8 cellular contexts compared by ENCODE assay signal in genomic region chr5:179762079-179762780, GRCh38. TPM values are rescaled to one million over a fixed set of nuclear protein-coding genes. Genes with fewer than 3 reads are reported as not detected.
DNase-seq lines count a peak whose midpoint lies in the region; ATAC-seq, FAIRE-seq and TF ChIP-seq lines count a peak whose summit lies in the region.

No MANE protein-coding gene starts in this region.

- no peak for FAIRE-seq in A549 (lab: Jason Lieb, UNC)

- POLR2A ChIA-PET in A549 (lab: Yijun Ruan, JAX), result interaction anchor here (0.6 to 1.0 kb wide), 2 partner anchors 30 to 34 kb away, joined by 3 to 6 read pairs; partner anchors contain the start of gene MAML1

- no peak overlapping the region for H3K14ac ChIP-seq in mesenchymal stem cell (ENCODE audit: low read length in 2 of 2)

- H2BK15ac ChIP-seq in mesenchymal stem cell (ENCODE audit: low read depth, poor library complexity, severe bottlenecking), result no peak overlapping the region

- H3K4me3 ChIP-seq in A549, result no peak overlapping the region
- peak overlapping the region in 1 of 2 experiments; percentile 3 for H3K4me3 ChIP-seq in mesenchymal stem cell (ENCODE audit: insufficient read depth in 1 of 2, low read depth in 1 of 2, low read length in 2 of 2)

- H3K36me3 ChIP-seq in mesenchymal stem cell (ENCODE audit: control insufficient read depth in 1 of 2, insufficient read depth in 2 of 2, low read depth in 1 of 2, low read length in 2 of 2), result peaks cover 7 to 20% of the 10 kb centered on the region in 2 experiments

- peak overlapping the region; percentile 53 for H4K8ac ChIP-seq in mesenchymal stem cell (ENCODE audit: low read length)

- H2BK12ac ChIP-seq in mesenchymal stem cell (ENCODE audit: low read length in 2 of 2), result no peak overlapping the region

- H3K18ac ChIP-seq in mesenchymal stem cell (ENCODE audit: low read depth in 1 of 2, low read length in 2 of 2), result peak overlapping the region; percentile 23 to 28

- H2AK5ac ChIP-seq in mesenchymal stem cell (ENCODE audit: low read length, severe bottlenecking), result peak overlapping the region; percentile 53

- H3K9ac ChIP-seq in mesenchymal stem cell (ENCODE audit: low read length), result peak overlapping the region; percentile 41

- TF ChIP-seq EP300 in A549 (IDR thresholded peaks at IDR 0.05), result no peak

- H2BK5ac ChIP-seq in mesenchymal stem cell (ENCODE audit: low read depth, low read length, poor library complexity, severe bottlenecking), result no peak overlapping the region

- H3K4me2 ChIP-seq in A549 (peak overlapping the region; percentile 24), mesenchymal stem cell (ENCODE audit: low read length, poor library complexity, severe bottlenecking) (no peak overlapping the region)

- TF ChIP-seq CTCF in A549 (IDR thresholded peaks at IDR 0.05) (no peak), omental fat pad (IDR thresholded peaks at IDR 0.05) (no peak)

- H4K91ac ChIP-seq in mesenchymal stem cell (ENCODE audit: low read length), result peak overlapping the region; percentile 71

- peak overlapping the region in 1 of 2 experiments; percentile 45; a peak in 3 of 6 replicates for H3K27ac ChIP-seq in A549
- peak overlapping the region; percentile 69 for H3K27ac ChIP-seq in mesenchymal stem cell (ENCODE audit: low read length, poor library complexity, severe bottlenecking)

- ATAC-seq in A549 (peak; percentile 65 to 66), GM21619 (IDR thresholded peaks at IDR 0.05; ENCODE audit: unreplicated experiment) (no peak), omental fat pad (ENCODE audit: low FRiP score) (no peak)

- H3K4me1 ChIP-seq in A549 (peaks cover 42% of the 10 kb centered on the region), mesenchymal stem cell (ENCODE audit: control insufficient read depth, insufficient read depth, low read depth, low read length) (peaks cover 49% of the 10 kb centered on the region)

- no peak overlapping the region for H3K23ac ChIP-seq in mesenchymal stem cell (ENCODE audit: low read length in 2 of 2)

- H3K79me1 ChIP-seq in mesenchymal stem cell (replicated peaks; ENCODE audit: low read length, poor library complexity, severe bottlenecking), result peaks cover 5% of the 10 kb centered on the region

- DNase-seq in A549 (ENCODE audit: low read depth in 1 of 2, low spot score in 1 of 2) (peak in 1 of 2 experiments; percentile 15), GM03348 (ENCODE audit: low spot score) (peak; percentile 57), NCI-H510A treated with DMSO at 0.1 percent for 48 hours (lab: John Stamatoyannopoulos, UW) (peak; percentile 32), amniotic epithelial cell (ENCODE audit: low read depth) (peak; percentile 56), mesenchymal stem cell (no peak), LoVo (ENCODE audit: low spot score) (no peak), omental fat pad (ENCODE audit: low spot score) (no peak)

- no peak for TF ChIP-seq POLR2A in A549 (IDR thresholded peaks at IDR 0.05; ENCODE audit: low read length)

- CTCF ChIA-PET in A549 (lab: Yijun Ruan, JAX), result interaction anchor here (0.6 to 5.4 kb wide), 35 partner anchors 8 to 329 kb away, joined by 3 to 55 read pairs (median 7); partner anchors contain the start of genes CBY3, LTC4S, MAML1 and SQSTM1

- H2AFZ ChIP-seq in mesenchymal stem cell (ENCODE audit: low read depth, low read length), result no peak overlapping the region

- TF ChIP-seq RAD21 in A549 (conservative IDR thresholded peaks at IDR 0.05 in 1 of 2, IDR thresholded peaks at IDR 0.05 in 1 of 2), result no peak

- no peak overlapping the region for H2BK120ac ChIP-seq in mesenchymal stem cell (ENCODE audit: low read depth, low read length)

- H3K9me3 ChIP-seq in A549 (no peaks in the 10 kb centered on the region), mesenchymal stem cell (ENCODE audit: control insufficient read depth, low read length) (no peaks in the 10 kb centered on the region)

- peak overlapping the region in 1 of 2 experiments; percentile 59 for H3K4ac ChIP-seq in mesenchymal stem cell (ENCODE audit: low read depth in 1 of 2, low read length in 2 of 2)

- no peaks in the 10 kb centered on the region for H3K27me3 ChIP-seq in mesenchymal stem cell (ENCODE audit: control insufficient read depth in 1 of 2, insufficient read depth in 1 of 2, low read length in 2 of 2)

- WGBS in A549 (ENCODE audit: missing lambda C conversion rate), result 57% methylated on average over 10 of the region's 10 CpGs
- 72% methylated on average over 10 of the region's 10 CpGs for WGBS in mesenchymal stem cell

TF ChIP-seq in A549, 52 proteins besides CTCF, POLR2A, EP300 and RAD21 (continues in another document):
- TF ChIP-seq SMC3 (IDR thresholded peaks at IDR 0.05) (no peak), BHLHE40 (IDR thresholded peaks at IDR 0.05; ENCODE audit: low read depth, low read length) (no peak), MAFK (IDR thresholded peaks at IDR 0.05; ENCODE audit: partially characterized antibody) (no peak), ZNF302 (CRISPR knock-in tag; IDR thresholded peaks at IDR 0.05) (no peak), TFCP2L1 (CRISPR knock-in tag; IDR thresholded peaks at IDR 0.05) (no peak), ATOH8 (CRISPR knock-in tag; IDR thresholded peaks at IDR 0.05; ENCODE audit: low read depth) (no peak), RARB (CRISPR knock-in tag; IDR thresholded peaks at IDR 0.05) (no peak), ZFP36 (IDR thresholded peaks at IDR 0.05; ENCODE audit: borderline replicate concordance, partially characterized antibody) (no peak), JUN (IDR thresholded peaks at IDR 0.05) (no peak), CHD4 (IDR thresholded peaks at IDR 0.05; ENCODE audit: borderline replicate concordance) (no peak), RFX5 (IDR thresholded peaks at IDR 0.05) (no peak), FOXS1 (CRISPR knock-in tag; IDR thresholded peaks at IDR 0.05) (no peak), NPAS2 (CRISPR knock-in tag; IDR thresholded peaks at IDR 0.05; ENCODE audit: borderline replicate concordance) (no peak)
- TF ChIP-seq, protein P1, sequence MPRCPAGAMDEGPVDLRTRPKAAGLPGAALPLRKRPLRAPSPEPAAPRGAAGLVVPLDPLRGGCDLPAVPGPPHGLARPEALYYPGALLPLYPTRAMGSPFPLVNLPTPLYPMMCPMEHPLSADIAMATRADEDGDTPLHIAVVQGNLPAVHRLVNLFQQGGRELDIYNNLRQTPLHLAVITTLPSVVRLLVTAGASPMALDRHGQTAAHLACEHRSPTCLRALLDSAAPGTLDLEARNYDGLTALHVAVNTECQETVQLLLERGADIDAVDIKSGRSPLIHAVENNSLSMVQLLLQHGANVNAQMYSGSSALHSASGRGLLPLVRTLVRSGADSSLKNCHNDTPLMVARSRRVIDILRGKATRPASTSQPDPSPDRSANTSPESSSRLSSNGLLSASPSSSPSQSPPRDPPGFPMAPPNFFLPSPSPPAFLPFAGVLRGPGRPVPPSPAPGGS (IDR thresholded peaks at IDR 0.05), result no peak
- TF ChIP-seq, protein P2, sequence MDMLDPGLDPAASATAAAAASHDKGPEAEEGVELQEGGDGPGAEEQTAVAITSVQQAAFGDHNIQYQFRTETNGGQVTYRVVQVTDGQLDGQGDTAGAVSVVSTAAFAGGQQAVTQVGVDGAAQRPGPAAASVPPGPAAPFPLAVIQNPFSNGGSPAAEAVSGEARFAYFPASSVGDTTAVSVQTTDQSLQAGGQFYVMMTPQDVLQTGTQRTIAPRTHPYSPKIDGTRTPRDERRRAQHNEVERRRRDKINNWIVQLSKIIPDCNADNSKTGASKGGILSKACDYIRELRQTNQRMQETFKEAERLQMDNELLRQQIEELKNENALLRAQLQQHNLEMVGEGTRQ (IDR thresholded peaks at IDR 0.05), result no peak

RNA-seq across cellular contexts. Expression of gene MAML1, which starts 29.6 kb away (rescaled TPM):
- polyA plus RNA-seq in A549 (2011; rRNA removed) (6.9 and 10.9 TPM in 2 replicates), A549 (2017; fragmentation: RNase III; extraction: RNeasy Plus Mini Kit Qiagen cat#74134 plus additional on column Dnase treatment) (11.0 to 12.0 TPM (median 11.4 TPM) in 3 replicates)
- polyA plus RNA-seq in A549 (2012; cell fraction: cytosol; rRNA removed), result 13.0 and 14.9 TPM in 2 replicates
- 12.1 and 13.4 TPM in 2 replicates for polyA plus RNA-seq in A549 (2012; cell fraction: nucleus; rRNA removed)
- polyA minus RNA-seq in A549 (2011; rRNA and poly(A)+ RNA removed), result 12.1 and 12.8 TPM in 2 replicates
- 19.0 TPM for polyA plus RNA-seq in mesenchymal stem cell (2013, experiment 1 of 2)
- 20.0 TPM for polyA plus RNA-seq in mesenchymal stem cell (2013, experiment 2 of 2)
- total RNA-seq in omental fat pad, result 10 to 100 TPM; 12.6 to 28.1 (median 21.1) TPM

RNA-seq across cellular contexts. Expression of gene LTC4S, which starts 31.6 kb away (rescaled TPM):
- not detected in 2 replicates for polyA plus RNA-seq in A549 (2011; rRNA removed)
- polyA plus RNA-seq in A549 (2012; cell fraction: cytosol; rRNA removed), result 0.08 and 0.19 TPM in 2 replicates
- 0.67 and 1.3 TPM in 2 replicates for polyA plus RNA-seq in A549 (2012; cell fraction: nucleus; rRNA removed)
- polyA plus RNA-seq in A549 (2017; fragmentation: RNase III; extraction: RNeasy Plus Mini Kit Qiagen cat#74134 plus additional on column Dnase treatment), result 0.26 TPM in 1 of 3 replicates, not detected in the others
- polyA minus RNA-seq in A549 (2011; rRNA and poly(A)+ RNA removed), result not detected in 2 replicates
- 0.22 TPM for polyA plus RNA-seq in mesenchymal stem cell (2013, experiment 1 of 2)
- polyA plus RNA-seq in mesenchymal stem cell (2013, experiment 2 of 2), result 0.29 TPM
- total RNA-seq in omental fat pad, result 10 to 100 TPM in 2 of 4 donors, 1 to 10 TPM in 2; 7.1 to 15.1 (median 12.0) TPM

RNA-seq across cellular contexts. Expression of gene MGAT4B, which starts 44.4 kb away (rescaled TPM):
- polyA plus RNA-seq in A549 (2011; rRNA removed), result 57.4 and 110 TPM in 2 replicates
- polyA plus RNA-seq in A549 (2012; cell fraction: cytosol; rRNA removed), result 145 and 194 TPM in 2 replicates
- 436 and 532 TPM in 2 replicates for polyA plus RNA-seq in A549 (2012; cell fraction: nucleus; rRNA removed)
- polyA plus RNA-seq in A549 (2017; fragmentation: RNase III; extraction: RNeasy Plus Mini Kit Qiagen cat#74134 plus additional on column Dnase treatment), result 153 to 166 TPM (median 153 TPM) in 3 replicates
- 132 and 144 TPM in 2 replicates for polyA minus RNA-seq in A549 (2011; rRNA and poly(A)+ RNA removed)
- polyA plus RNA-seq in mesenchymal stem cell (2013, experiment 1 of 2), result 182 TPM
- 176 TPM for polyA plus RNA-seq in mesenchymal stem cell (2013, experiment 2 of 2)
- 10 to 100 TPM; 67.6 to 90.1 (median 73.9) TPM for total RNA-seq in omental fat pad

RNA-seq across cellular contexts. Expression of gene SQSTM1, which starts 58.5 kb away (rescaled TPM):
- polyA plus RNA-seq in A549 (2011; rRNA removed) (362 and 415 TPM in 2 replicates), A549 (2017; fragmentation: RNase III; extraction: RNeasy Plus Mini Kit Qiagen cat#74134 plus additional on column Dnase treatment) (529 to 625 TPM (median 606 TPM) in 3 replicates)
- 377 and 435 TPM in 2 replicates for polyA plus RNA-seq in A549 (2012; cell fraction: cytosol; rRNA removed)
- 848 and 893 TPM in 2 replicates for polyA plus RNA-seq in A549 (2012; cell fraction: nucleus; rRNA removed)
- 233 and 259 TPM in 2 replicates for polyA minus RNA-seq in A549 (2011; rRNA and poly(A)+ RNA removed)
- 544 TPM for polyA plus RNA-seq in mesenchymal stem cell (2013, experiment 1 of 2)
- polyA plus RNA-seq in mesenchymal stem cell (2013, experiment 2 of 2), result 553 TPM
- total RNA-seq in omental fat pad, result 100 to 1,000 TPM; 400 to 762 (median 566) TPM

Comparison
In these comparisons a context has a peak if more than half of its experiments do, and no peak if none do; other contexts are left out.
1. ATAC-seq: peak in A549 (2 of 2); none in GM21619 (single experiment) and omental fat pad (single experiment).
2. DNase-seq: peak in GM03348 (single experiment), NCI-H510A treated with DMSO at 0.1 percent for 48 hours (single experiment) and amniotic epithelial cell (single experiment); none in mesenchymal stem cell (single experiment), LoVo (single experiment) and omental fat pad (single experiment).